In the genomic region with DNA sequence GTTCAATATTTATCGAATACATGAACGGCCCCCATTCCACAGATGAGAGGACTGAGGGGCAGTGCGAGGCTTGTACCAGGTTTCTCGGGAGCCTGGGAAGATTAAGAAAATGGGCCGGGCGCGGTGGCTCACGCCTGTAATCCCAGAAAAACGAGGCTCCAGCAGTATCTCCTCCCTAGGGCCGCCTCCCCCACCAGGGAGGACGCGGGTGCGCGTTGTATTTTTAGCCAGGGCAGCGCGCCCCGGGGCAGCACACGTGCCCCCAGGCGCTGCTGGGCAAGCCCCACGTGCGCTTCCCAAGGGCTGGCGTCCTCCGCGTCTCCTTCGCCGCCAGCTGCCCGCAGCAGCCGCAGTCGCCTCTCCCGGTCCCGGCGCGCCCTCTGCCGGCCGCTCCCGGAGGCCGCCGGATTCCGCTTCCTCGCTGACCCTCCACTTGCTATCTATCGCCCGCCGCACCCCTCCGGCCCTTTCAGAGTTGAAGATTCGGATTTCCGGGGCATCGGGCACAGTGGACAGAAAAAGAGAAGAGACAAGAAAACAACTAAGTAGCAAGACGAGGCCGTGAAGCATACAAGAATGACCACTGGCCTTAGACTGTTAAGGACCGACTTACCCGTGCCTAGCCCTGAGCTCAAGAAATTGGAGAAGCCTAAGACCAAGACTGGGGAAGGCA, we compare ENCODE assay signal across 8 cellular contexts. TPM values are rescaled to one million over a fixed set of nuclear protein-coding genes. Genes with fewer than 3 reads are reported as not detected.
A peak's percentile ranks its signal among the peaks of the same experiment; 100 is the strongest.
DNase-seq lines count a peak whose midpoint lies in the region; ATAC-seq and TF ChIP-seq lines count a peak whose summit lies in the region.

No MANE protein-coding gene starts in this region.

- DNase-seq in NCI-H748 treated with DMSO at 0.1 percent for 48 hours (lab: John Stamatoyannopoulos, UW) (peak; percentile 83), endothelial cell (ENCODE audit: low spot score) (peak; percentile 95), mesenteric fat pad (ENCODE audit: low spot score) (peak; percentile 94)
- peak; percentile 70 for DNase-seq in activated CD8-positive, alpha-beta T cell treated with anti-CD3 and anti-CD28 coated beads for 36 hours
- DNase-seq in stimulated activated CD8-positive, alpha-beta memory T cell treated with anti-CD3 and anti-CD28 coated beads, Interleukin-7, amount 100 ng/mL, for 1 hour (ENCODE audit: low read depth in 2 of 2) = peak; percentile 37 to 49

- H3K9me3 Mint-ChIP-seq in activated CD8-positive, alpha-beta T cell treated with anti-CD3 and anti-CD28 coated beads for 36 hours = no peaks in the 10 kb centered on the region
- H3K9me3 Mint-ChIP-seq in endothelial cell (ENCODE audit: unreplicated experiment) = no peaks in the 10 kb centered on the region

- no peaks in the 10 kb centered on the region for H3K36me3 Mint-ChIP-seq in activated CD8-positive, alpha-beta T cell treated with anti-CD3 and anti-CD28 coated beads for 36 hours (ENCODE audit: low read depth)
- no peaks in the 10 kb centered on the region for H3K36me3 Mint-ChIP-seq in endothelial cell (ENCODE audit: low read depth, unreplicated experiment)

- peaks cover 6% of the 10 kb centered on the region; the same call in 1 of the 2 replicates for H3K4me1 ChIP-seq in HEK293 (ENCODE audit: control insufficient read depth, insufficient read depth, low read length)

- ATAC-seq in activated CD8-positive, alpha-beta T cell treated with anti-CD3 and anti-CD28 coated beads for 36 hours = peak; percentile 35
- ATAC-seq in GM21737 (IDR thresholded peaks at IDR 0.05; ENCODE audit: unreplicated experiment) = no peak

- intact Hi-C loops in activated CD8-positive, alpha-beta T cell treated with anti-CD3 and anti-CD28 coated beads for 36 hours (cut with micrococcal nuclease) = no loop called here

- no peaks in the 10 kb centered on the region for H3K36me3 ChIP-seq in HEK293 (ENCODE audit: control insufficient read depth in 2 of 2, insufficient read depth in 1 of 2, low read length in 2 of 2)

- TF ChIP-seq CTCF in C4-2B (conservative IDR thresholded peaks at IDR 0.05) (peak; percentile 90), HEK293 (tag by site-specific recombination; IDR thresholded peaks at IDR 0.05) (peak; percentile 96), endothelial cell (IDR thresholded peaks at IDR 0.05; ENCODE audit: unreplicated experiment) (peak; percentile 79)
- peak; percentile 99 for TF ChIP-seq CTCF in activated CD8-positive, alpha-beta T cell treated with anti-CD3 and anti-CD28 coated beads for 36 hours (IDR thresholded peaks at IDR 0.05)

- no peak overlapping the region for H3K4me3 ChIP-seq in HEK293 (ENCODE audit: low read depth, low read length)

- H3K27ac ChIP-seq in C4-2B = peak overlapping the region; percentile 56
- no peak overlapping the region for H3K27ac ChIP-seq in HEK293 (ENCODE audit: extremely low read depth, low read depth, low read length)

- H3K4me3 Mint-ChIP-seq in activated CD8-positive, alpha-beta T cell treated with anti-CD3 and anti-CD28 coated beads for 36 hours = no peak overlapping the region
- no peak overlapping the region for H3K4me3 Mint-ChIP-seq in endothelial cell (ENCODE audit: unreplicated experiment)

- CTCF ChIA-PET in HEK293 (lab: Yijun Ruan, JAX) = interaction anchor here (0.5 to 6.6 kb wide), 49 partner anchors 8 to 1916 kb away, joined by 3 to 160 read pairs (median 4); partner anchors contain the start of genes ACADVL, ACAP1, CHRNB1 and CTDNEP1
- CTCF ChIA-PET in activated CD8-positive, alpha-beta T cell treated with anti-CD3 and anti-CD28 coated beads for 36 hours (lab: Charles Lee) = interaction anchor here (0.7 to 5.9 kb wide), 35 partner anchors 8 to 250 kb away, joined by 3 to 144 read pairs (median 6); partner anchors contain the start of genes ACADVL, ACAP1, DLG4 and GABARAP

- H3K27me3 Mint-ChIP-seq in activated CD8-positive, alpha-beta T cell treated with anti-CD3 and anti-CD28 coated beads for 36 hours = peaks cover 23% of the 10 kb centered on the region
- H3K27me3 Mint-ChIP-seq in endothelial cell (ENCODE audit: unreplicated experiment) = peaks cover 15% of the 10 kb centered on the region

- POLR2A ChIA-PET in HEK293 (lab: Yijun Ruan, JAX) = interaction anchor here (0.7 to 2.1 kb wide), 9 partner anchors 10 to 250 kb away, joined by 3 to 20 read pairs (median 6); partner anchors contain the start of genes ACADVL, DLG4, GABARAP and NEURL4
- POLR2A ChIA-PET in activated CD8-positive, alpha-beta T cell treated with anti-CD3 and anti-CD28 coated beads for 36 hours (lab: Charles Lee) = interaction anchor here (0.8 to 3.1 kb wide), 8 partner anchors 9 to 76 kb away, joined by 3 to 14 read pairs (median 4); partner anchors contain the start of gene SLC2A4

- H3K27ac Mint-ChIP-seq in activated CD8-positive, alpha-beta T cell treated with anti-CD3 and anti-CD28 coated beads for 36 hours = no peak overlapping the region
- H3K27ac Mint-ChIP-seq in endothelial cell (ENCODE audit: unreplicated experiment) = no peak overlapping the region

- H3K9me3 ChIP-seq in HEK293 (ENCODE audit: control insufficient read depth, insufficient read depth, low read depth, low read length) = no peaks in the 10 kb centered on the region

- H3K4me1 Mint-ChIP-seq in activated CD8-positive, alpha-beta T cell treated with anti-CD3 and anti-CD28 coated beads for 36 hours (ENCODE audit: low read depth) = peaks cover 14% of the 10 kb centered on the region
- H3K4me1 Mint-ChIP-seq in endothelial cell (ENCODE audit: unreplicated experiment) = peaks cover 18% of the 10 kb centered on the region

TF ChIP-seq in HEK293, 187 proteins besides CTCF, POLR2A, EP300 and RAD21 (continues in another document):
- TF ChIP-seq GLIS1 (tag by site-specific recombination; IDR thresholded peaks at IDR 0.05) (peak; percentile 80), ZNF76 (tag by site-specific recombination; IDR thresholded peaks at IDR 0.05; ENCODE audit: borderline replicate concordance, low read depth) (peak; percentile 52; the same call in 1 of the 2 replicates), ZNF121 (tag by site-specific recombination; IDR thresholded peaks at IDR 0.05) (peak; percentile 45; the same call in 1 of the 2 replicates), MZF1 (tag by site-specific recombination; IDR thresholded peaks at IDR 0.05; ENCODE audit: borderline replicate concordance) (no peak), IKZF3 (tag by site-specific recombination; IDR thresholded peaks at IDR 0.05) (peak; percentile 93), KLF1 (tag by site-specific recombination; IDR thresholded peaks at IDR 0.05) (0 out of 2 replicates have a peak, but pooled peaks have one; percentile 12), ZNF366 (tag by site-specific recombination; conservative IDR thresholded peaks at IDR 0.05) (0 out of 2 replicates have a peak, but pooled peaks have one; percentile 22), SP3 (tag by site-specific recombination; IDR thresholded peaks at IDR 0.05) (0 out of 2 replicates have a peak, but pooled peaks have one; percentile 33), YY2 (tag by site-specific recombination; IDR thresholded peaks at IDR 0.05) (no peak), ZNF391 (tag by site-specific recombination; IDR thresholded peaks at IDR 0.05; ENCODE audit: borderline replicate concordance, low read depth) (peak; percentile 67; the same call in 1 of the 2 replicates), ZNF621 (tag by site-specific recombination; IDR thresholded peaks at IDR 0.05) (no peak), ZNF184 (tag by site-specific recombination; IDR thresholded peaks at IDR 0.05) (0 out of 2 replicates have a peak, but pooled peaks have one; percentile 33), ZNF112 (tag by site-specific recombination; IDR thresholded peaks at IDR 0.05) (no peak), KLF16 (tag by site-specific recombination; IDR thresholded peaks at IDR 0.05) (peak; percentile 75)
- TF ChIP-seq, protein P1, sequence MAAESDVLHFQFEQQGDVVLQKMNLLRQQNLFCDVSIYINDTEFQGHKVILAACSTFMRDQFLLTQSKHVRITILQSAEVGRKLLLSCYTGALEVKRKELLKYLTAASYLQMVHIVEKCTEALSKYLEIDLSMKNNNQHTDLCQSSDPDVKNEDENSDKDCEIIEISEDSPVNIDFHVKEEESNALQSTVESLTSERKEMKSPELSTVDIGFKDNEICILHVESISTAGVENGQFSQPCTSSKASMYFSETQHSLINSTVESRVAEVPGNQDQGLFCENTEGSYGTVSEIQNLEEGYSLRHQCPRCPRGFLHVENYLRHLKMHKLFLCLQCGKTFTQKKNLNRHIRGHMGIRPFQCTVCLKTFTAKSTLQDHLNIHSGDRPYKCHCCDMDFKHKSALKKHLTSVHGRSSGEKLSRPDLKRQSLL (tag by site-specific recombination; IDR thresholded peaks at IDR 0.05) = 0 out of 2 replicates have a peak, but pooled peaks have one; percentile 60

RNA-seq across cellular contexts. Expression of gene YBX2, which starts 1.9 kb away (rescaled TPM):
- under 1 TPM; 0.56 to 0.83 TPM for total RNA-seq in activated CD8-positive, alpha-beta T cell treated with anti-CD3 and anti-CD28 coated beads for 36 hours
- 14.6 TPM for total RNA-seq in endothelial cell (ENCODE audit: unreplicated experiment)
- 2.3 TPM for total RNA-seq in mesenteric fat pad

RNA-seq across cellular contexts. Expression of gene EIF5A, which starts 11.1 kb away (rescaled TPM):
- total RNA-seq in activated CD8-positive, alpha-beta T cell treated with anti-CD3 and anti-CD28 coated beads for 36 hours = 1,000 to 10,000 TPM; 1,064 TPM
- 362 TPM for total RNA-seq in endothelial cell (ENCODE audit: unreplicated experiment)
- total RNA-seq in mesenteric fat pad = 503 TPM

RNA-seq across cellular contexts. Expression of gene SLC2A4, which starts 14.8 kb away (rescaled TPM):
- under 1 TPM; 0.07 to 0.25 TPM for total RNA-seq in activated CD8-positive, alpha-beta T cell treated with anti-CD3 and anti-CD28 coated beads for 36 hours
- total RNA-seq in endothelial cell (ENCODE audit: unreplicated experiment) (2.2 TPM), mesenteric fat pad (8.1 TPM)

RNA-seq across cellular contexts. Expression of gene GPS2, which starts 18.8 kb away (rescaled TPM):
- 10 to 100 TPM; 31.8 to 36.8 TPM for total RNA-seq in activated CD8-positive, alpha-beta T cell treated with anti-CD3 and anti-CD28 coated beads for 36 hours
- total RNA-seq in endothelial cell (ENCODE audit: unreplicated experiment) (56.8 TPM), mesenteric fat pad (51.2 TPM)

RNA-seq across cellular contexts. Expression of gene NEURL4, which starts 32.8 kb away (rescaled TPM):
- total RNA-seq in activated CD8-positive, alpha-beta T cell treated with anti-CD3 and anti-CD28 coated beads for 36 hours = 10 to 100 TPM; 36.2 to 40.4 TPM
- total RNA-seq in endothelial cell (ENCODE audit: unreplicated experiment) (55.7 TPM), mesenteric fat pad (25.4 TPM)

Comparison
In these comparisons a context has a peak if more than half of its experiments do, and no peak if none do; other contexts are left out.
1. DNase-seq: peak in every context shown above with its lines; median percentile 95 in endothelial cell; 94 in mesenteric fat pad; 83 in NCI-H748 treated with DMSO at 0.1 percent for 48 hours; 70 in activated CD8-positive, alpha-beta T cell treated with anti-CD3 and anti-CD28 coated beads for 36 hours; 43 in stimulated activated CD8-positive, alpha-beta memory T cell treated with anti-CD3 and anti-CD28 coated beads, Interleukin-7, amount 100 ng/mL, for 1 hour.